Comparison of ENCODE assay signal across 8 cellular contexts in genomic region chr1:202967684-202968281, GRCh38. TPM values are rescaled to one million over a fixed set of nuclear protein-coding genes. Genes with fewer than 3 reads are reported as not detected.
A peak's percentile ranks its signal among the peaks of the same experiment; 100 is the strongest.
DNase-seq lines count a peak whose midpoint lies in the region; ATAC-seq and TF ChIP-seq lines count a peak whose summit lies in the region.

No MANE protein-coding gene starts in this region.

- H3K79me2 ChIP-seq in SU-DHL-6 (ENCODE audit: insufficient read depth, low read length), result peaks cover 11% of the 10 kb centered on the region

- no peaks in the 10 kb centered on the region for H3K9me2 ChIP-seq in SU-DHL-6 (replicated peaks; ENCODE audit: insufficient read depth, low read length)

- CTCF ChIA-PET in activated naive CD4-positive, alpha-beta T cell treated with anti-CD3 and anti-CD28 coated beads for 36 hours (lab: Charles Lee), result interaction anchor here (0.6 to 1.8 kb wide), 13 partner anchors 8 to 217 kb away, joined by 3 to 11 read pairs (median 3); partner anchors contain the start of gene KLHL12

- H3K9me3 ChIP-seq in SU-DHL-6 (ENCODE audit: insufficient read depth, low read length), result no peaks in the 10 kb centered on the region

- no peaks in the 10 kb centered on the region for H3K27me3 Mint-ChIP-seq in activated naive CD4-positive, alpha-beta T cell treated with anti-CD3 and anti-CD28 coated beads for 36 hours (ENCODE audit: low read depth)
- H3K27me3 Mint-ChIP-seq in endothelial cell (ENCODE audit: unreplicated experiment), result peaks cover 5% of the 10 kb centered on the region
- no peaks in the 10 kb centered on the region for H3K27me3 Mint-ChIP-seq in naive B cell

- TF ChIP-seq CTCF in SU-DHL-6 (IDR thresholded peaks at IDR 0.05; ENCODE audit: insufficient read depth, low read length, poor library complexity, severe bottlenecking) (no peak), endothelial cell (IDR thresholded peaks at IDR 0.05; ENCODE audit: unreplicated experiment) (no peak)

- peaks cover 10% of the 10 kb centered on the region; the same call in 1 of the 2 replicates for H3F3A ChIP-seq in SU-DHL-6 (ENCODE audit: insufficient read depth)

- H2AFZ ChIP-seq in SU-DHL-6 (ENCODE audit: low read depth, low read length, severe bottlenecking), result peak overlapping the region; percentile 86

- H3K36me3 Mint-ChIP-seq in activated naive CD4-positive, alpha-beta T cell treated with anti-CD3 and anti-CD28 coated beads for 36 hours (ENCODE audit: low read depth), result peaks cover 3% of the 10 kb centered on the region
- H3K36me3 Mint-ChIP-seq in endothelial cell (ENCODE audit: low read depth, unreplicated experiment) (peaks cover 10% of the 10 kb centered on the region), naive B cell (peaks cover 3 to 8% of the 10 kb centered on the region in 2 donors)

- H3K36me3 ChIP-seq in SU-DHL-6 (ENCODE audit: low read length), result no peaks in the 10 kb centered on the region

- peak overlapping the region; percentile 85 for H3K27ac Mint-ChIP-seq in activated naive CD4-positive, alpha-beta T cell treated with anti-CD3 and anti-CD28 coated beads for 36 hours
- H3K27ac Mint-ChIP-seq in endothelial cell (ENCODE audit: unreplicated experiment) (peak overlapping the region; percentile 94), naive B cell (peak overlapping the region; percentile 84 to 98 (median 95))

- intact Hi-C loops in activated naive CD4-positive, alpha-beta T cell treated with anti-CD3 and anti-CD28 coated beads for 36 hours (cut with micrococcal nuclease), result loop anchor here (1.0 to 10.0 kb wide), 6 partner anchors 9 to 623 kb away; partner anchors contain the start of genes ADIPOR1, PCAT6, PPP1R12B and RABIF

- peak overlapping the region; percentile 68 for H3K4me2 ChIP-seq in SU-DHL-6 (ENCODE audit: low read depth, low read length, poor library complexity, severe bottlenecking)

- H3K4me1 Mint-ChIP-seq in activated naive CD4-positive, alpha-beta T cell treated with anti-CD3 and anti-CD28 coated beads for 36 hours (ENCODE audit: low read depth), result peaks cover 28% of the 10 kb centered on the region
- H3K4me1 Mint-ChIP-seq in endothelial cell (ENCODE audit: unreplicated experiment) (peaks cover 30% of the 10 kb centered on the region), naive B cell (peaks cover 33 to 60% (median 51%) of the 10 kb centered on the region in 3 donors)

- peak; percentile 29 for ATAC-seq in HG03175 (IDR thresholded peaks at IDR 0.05; ENCODE audit: unreplicated experiment)
- no peak for ATAC-seq in naive B cell (ENCODE audit: low read depth in 2 of 2)
- no peak for ATAC-seq in GM21515 (IDR thresholded peaks at IDR 0.05; ENCODE audit: unreplicated experiment)

- H3K27ac ChIP-seq in SU-DHL-6 (ENCODE audit: low read depth, low read length), result peak overlapping the region; percentile 45

- H3K9ac ChIP-seq in SU-DHL-6 (ENCODE audit: low read length), result peak overlapping the region; percentile 57

- H4K20me1 ChIP-seq in SU-DHL-6 (ENCODE audit: low read depth, low read length), result no peaks in the 10 kb centered on the region

- no peaks in the 10 kb centered on the region for H3K27me3 ChIP-seq in SU-DHL-6 (ENCODE audit: low read length)

- H3K4me3 ChIP-seq in SU-DHL-6 (ENCODE audit: insufficient read depth, low read length, poor library complexity, severe bottlenecking), result peak overlapping the region; percentile 61

- no peaks in the 10 kb centered on the region for H3K9me3 Mint-ChIP-seq in activated naive CD4-positive, alpha-beta T cell treated with anti-CD3 and anti-CD28 coated beads for 36 hours
- H3K9me3 Mint-ChIP-seq in endothelial cell (ENCODE audit: unreplicated experiment) (no peaks in the 10 kb centered on the region), naive B cell (no peaks in the 10 kb centered on the region)

- peak overlapping the region; percentile 85 for H3K4me3 Mint-ChIP-seq in activated naive CD4-positive, alpha-beta T cell treated with anti-CD3 and anti-CD28 coated beads for 36 hours
- H3K4me3 Mint-ChIP-seq in endothelial cell (ENCODE audit: unreplicated experiment) (peak overlapping the region; percentile 97), naive B cell (peak overlapping the region; percentile 79 to 95 (median 92))

- peak; percentile 51 for DNase-seq in activated naive CD4-positive, alpha-beta T cell treated with anti-CD3 and anti-CD28 coated beads for 36 hours
- DNase-seq in activated naive CD4-positive, alpha-beta T cell treated with anti-CD3 and anti-CD28 coated beads, Interleukin-2, amount 50 U/mL, for 16 hours, result no peak
- peak; percentile 18 for DNase-seq in endothelial cell (ENCODE audit: low spot score)
- peak; percentile 11 for DNase-seq in naive B cell
- no peak for DNase-seq in NCI-H1694 treated with DMSO at 0.1 percent for 48 hours (lab: John Stamatoyannopoulos, UW)

RNA-seq across cellular contexts. Expression of gene CYB5R1, which starts 0.7 kb away (rescaled TPM):
- 10 to 100 TPM; 13.5 to 14.1 TPM for total RNA-seq in activated naive CD4-positive, alpha-beta T cell treated with anti-CD3 and anti-CD28 coated beads for 36 hours
- total RNA-seq in endothelial cell (ENCODE audit: unreplicated experiment), result 56.5 TPM
- polyA plus RNA-seq in naive B cell (ENCODE audit: low read depth in 6 of 6), result 10 to 100 TPM; 51.2 to 74.1 (median 58.9) TPM

RNA-seq across cellular contexts. Expression of gene ADIPOR1, which starts 9.7 kb away (rescaled TPM):
- total RNA-seq in activated naive CD4-positive, alpha-beta T cell treated with anti-CD3 and anti-CD28 coated beads for 36 hours, result 10 to 100 TPM; 75.5 to 77.0 TPM
- total RNA-seq in endothelial cell (ENCODE audit: unreplicated experiment), result 52.9 TPM
- polyA plus RNA-seq in naive B cell (ENCODE audit: low read depth in 6 of 6), result 100 to 1,000 TPM in 4 of 6 donors, 10 to 100 TPM in 2; 81.7 to 162 (median 108) TPM

RNA-seq across cellular contexts. Expression of gene TMEM183A, which starts 39.4 kb away (rescaled TPM):
- 10 to 100 TPM; 80.3 to 90.6 TPM for total RNA-seq in activated naive CD4-positive, alpha-beta T cell treated with anti-CD3 and anti-CD28 coated beads for 36 hours
- 65.5 TPM for total RNA-seq in endothelial cell (ENCODE audit: unreplicated experiment)
- 10 to 100 TPM; 41.0 to 60.3 (median 54.9) TPM for polyA plus RNA-seq in naive B cell (ENCODE audit: low read depth in 6 of 6)

RNA-seq across cellular contexts. Expression of gene KLHL12, which starts 40.7 kb away (rescaled TPM):
- total RNA-seq in activated naive CD4-positive, alpha-beta T cell treated with anti-CD3 and anti-CD28 coated beads for 36 hours, result 10 to 100 TPM; 42.5 to 42.6 TPM
- total RNA-seq in endothelial cell (ENCODE audit: unreplicated experiment), result 31.5 TPM
- 10 to 100 TPM; 16.3 to 34.1 (median 25.4) TPM for polyA plus RNA-seq in naive B cell (ENCODE audit: low read depth in 6 of 6)

RNA-seq across cellular contexts. Expression of gene PPFIA4, which starts 58.5 kb away (rescaled TPM):
- 1 to 10 TPM; 4.5 to 6.5 TPM for total RNA-seq in activated naive CD4-positive, alpha-beta T cell treated with anti-CD3 and anti-CD28 coated beads for 36 hours
- 4.0 TPM for total RNA-seq in endothelial cell (ENCODE audit: unreplicated experiment)
- polyA plus RNA-seq in naive B cell (ENCODE audit: low read depth in 6 of 6), result not detected

Comparison
In these comparisons a context has a peak if more than half of its experiments do, and no peak if none do; other contexts are left out.
1. DNase-seq: peak in activated naive CD4-positive, alpha-beta T cell treated with anti-CD3 and anti-CD28 coated beads for 36 hours (single experiment), endothelial cell (single experiment) and naive B cell (single experiment); none in activated naive CD4-positive, alpha-beta T cell treated with anti-CD3 and anti-CD28 coated beads, Interleukin-2, amount 50 U/mL, for 16 hours (single experiment) and NCI-H1694 treated with DMSO at 0.1 percent for 48 hours (single experiment).
2. Peak in every context shown above with its lines, with median percentiles within 50 percentile points of each other: H3K27ac Mint-ChIP-seq and H3K4me3 Mint-ChIP-seq.